Comparison of ENCODE assay signal across 11 cellular contexts in the genomic region with DNA sequence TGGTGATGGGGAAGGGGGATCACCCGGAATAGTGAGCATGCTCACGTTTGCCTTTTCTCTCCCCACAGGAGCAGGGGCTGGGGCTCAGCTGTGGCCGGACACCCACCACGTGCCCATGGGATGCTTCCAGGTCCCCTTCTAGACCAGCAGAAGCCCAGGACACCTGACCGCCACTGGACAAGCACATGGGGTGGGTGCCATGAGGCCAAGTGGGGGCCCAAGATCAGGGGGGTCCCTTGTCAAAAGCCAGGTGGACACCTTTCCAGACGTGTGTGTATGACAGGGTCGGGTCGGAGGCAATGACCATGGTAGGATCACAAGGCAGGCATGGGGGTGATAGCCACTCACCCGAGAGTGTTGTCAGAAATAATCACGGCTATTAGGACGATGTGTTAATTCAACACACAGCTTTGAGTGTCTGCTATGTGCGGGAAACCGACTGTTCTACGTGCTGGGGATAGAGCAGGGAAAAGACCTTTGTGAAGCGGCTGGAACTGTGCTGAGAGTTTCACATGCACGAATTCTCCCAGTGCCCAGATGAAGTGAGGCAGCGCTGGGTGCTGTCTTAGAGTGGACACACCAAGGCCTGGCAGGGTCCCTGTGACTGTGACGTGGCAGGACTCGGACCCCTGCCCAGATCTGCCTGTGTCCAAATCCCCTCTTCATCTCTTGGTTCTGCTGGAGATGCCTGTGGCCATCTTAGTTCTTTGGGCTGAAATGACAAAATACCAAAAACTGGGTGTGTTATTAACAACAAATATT.
"Had no signal": no experiment of that assay in that cellular context is flagged by ENCODE, and none has a peak within 500 bp of the region (broad histone marks: within the 10 kb centered on the region; RNA-seq: fewer than 3 reads in every experiment).

No MANE protein-coding gene starts in this region.

- ATAC-seq: esophagus mucosa; left lung; mucosa of descending colon; naive thymus-derived CD4-positive, alpha-beta T cell; right cardiac atrium had no signal

- H3K27ac Mint-ChIP-seq: activated T-helper 1 cell treated with anti-CD3 and anti-CD28 coated beads, Interleukin-12 subunit alpha, Interleukin-12 subunit beta, Interleukin-2, Interleukin-4 antibody, amounts not matched to agents 30 ng/mL and 10 ng/mL and 1 ng/mL, durations not matched to agents 14 hours and 24 hours and 36 hours; naive thymus-derived CD4-positive, alpha-beta T cell had no signal

- H3K4me1 Mint-ChIP-seq: naive thymus-derived CD4-positive, alpha-beta T cell had no signal

- H3K36me3 ChIP-seq: breast epithelium, left lung, prostate gland, stomach had no signal

- H3K4me1 ChIP-seq: breast epithelium, left lung, prostate gland, stomach had no signal

- H3K27ac ChIP-seq: breast epithelium, dorsolateral prefrontal cortex, left lung, prostate gland, stomach had no signal

- H3K9me3 Mint-ChIP-seq: activated T-helper 1 cell treated with anti-CD3 and anti-CD28 coated beads, Interleukin-12 subunit alpha, Interleukin-12 subunit beta, Interleukin-2, Interleukin-4 antibody, amounts not matched to agents 30 ng/mL and 10 ng/mL and 1 ng/mL, durations not matched to agents 14 hours and 24 hours and 36 hours had no signal

- DNase-seq: activated CD4-positive, alpha-beta T cell treated with anti-CD3 and anti-CD28 coated beads, Interleukin-2, amount 50 U/mL, for 1 hour; left lung; right cardiac atrium had no signal

- H3K4me3 Mint-ChIP-seq: activated T-helper 1 cell treated with anti-CD3 and anti-CD28 coated beads, Interleukin-12 subunit alpha, Interleukin-12 subunit beta, Interleukin-2, Interleukin-4 antibody, amounts not matched to agents 30 ng/mL and 10 ng/mL and 1 ng/mL, durations not matched to agents 14 hours and 24 hours and 36 hours; naive thymus-derived CD4-positive, alpha-beta T cell had no signal

- H3K4me3 ChIP-seq: breast epithelium, dorsolateral prefrontal cortex, left lung, mucosa of descending colon, prostate gland, stomach had no signal

- H3K9me3 ChIP-seq: left lung, mucosa of descending colon, prostate gland had no signal
